8 cellular contexts compared by ENCODE assay signal in the genomic region with DNA sequence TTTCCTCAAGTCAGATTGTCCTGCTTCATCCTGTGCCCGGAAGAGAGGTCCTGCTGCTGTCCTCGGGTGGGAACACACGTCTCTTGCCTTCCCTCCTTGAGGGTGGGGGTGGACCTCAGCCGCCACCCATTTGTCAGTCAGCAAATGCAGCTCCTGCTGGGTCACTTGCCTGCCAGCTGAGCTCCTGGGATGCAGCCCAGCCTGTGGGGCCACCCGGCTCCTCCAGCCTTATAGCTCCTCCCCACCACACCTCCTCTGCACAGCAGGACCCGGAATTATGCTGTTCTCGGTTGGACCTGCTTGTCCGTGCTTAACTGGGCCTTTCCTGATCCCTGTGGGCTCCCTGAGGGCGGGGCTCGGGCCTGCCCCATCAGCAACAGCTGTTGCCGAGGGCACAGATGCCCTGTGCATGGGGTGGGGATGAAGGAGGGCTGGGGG. TPM values are rescaled to one million over a fixed set of nuclear protein-coding genes. Genes with fewer than 3 reads are reported as not detected.
DNase-seq lines count a peak whose midpoint lies in the region; ATAC-seq and TF ChIP-seq lines count a peak whose summit lies in the region.

No MANE protein-coding gene starts in this region.

- ATAC-seq in HG02973 (IDR thresholded peaks at IDR 0.05; ENCODE audit: unreplicated experiment) (no peak), HG02852 (IDR thresholded peaks at IDR 0.05; ENCODE audit: unreplicated experiment) (no peak), HG03354 (IDR thresholded peaks at IDR 0.05; ENCODE audit: poor library complexity, severe bottlenecking, unreplicated experiment) (no peak)

- H3K4me2 ChIP-seq in BLaER1: peak overlapping the region; percentile 89
- H3K4me2 ChIP-seq in neural progenitor cell: no peak overlapping the region

- WGBS in esophagus, 2 donors: 25 to 30% methylated on average over 11 of the region's 11 CpGs

- no peak overlapping the region for H3K27ac Mint-ChIP-seq in neural progenitor cell

- H3K4me1 ChIP-seq in BLaER1 (peaks cover 98% of the 10 kb centered on the region), esophagus (ENCODE audit: control insufficient read depth in 2 of 2, insufficient read depth in 2 of 2, low read length in 1 of 2) (peaks cover 56 to 87% of the 10 kb centered on the region in 2 donors), neural progenitor cell (peaks cover 21% of the 10 kb centered on the region)

- no peak overlapping the region for H2AFZ ChIP-seq in neural progenitor cell (replicated peaks)

- DNase-seq in NCI-H69 (lab: John Stamatoyannopoulos, UW): peak; percentile 88
- DNase-seq in neural progenitor cell (ENCODE audit: low spot score): peak; percentile 32
- DNase-seq in activated CD4-positive, alpha-beta T cell treated with anti-CD3 and anti-CD28 coated beads for 48 hours: no peak

- H3K9me3 ChIP-seq in BLaER1 (no peaks in the 10 kb centered on the region), esophagus (ENCODE audit: control insufficient read depth in 2 of 2, insufficient read depth in 1 of 2, low read depth in 1 of 2, low read length in 1 of 2) (no peaks in the 10 kb centered on the region), neural progenitor cell (ENCODE audit: low read depth) (no peaks in the 10 kb centered on the region)

- TF ChIP-seq CTCF in neural progenitor cell (IDR thresholded peaks at IDR 0.05): no peak

- H3K4me3 Mint-ChIP-seq in neural progenitor cell: no peak overlapping the region

- no peak overlapping the region for H3K9ac ChIP-seq in BLaER1
- H3K9ac ChIP-seq in neural progenitor cell: no peak overlapping the region

- H3K36me3 Mint-ChIP-seq in neural progenitor cell: no peaks in the 10 kb centered on the region

- H3K27me3 ChIP-seq in BLaER1 (no peaks in the 10 kb centered on the region), esophagus (ENCODE audit: control insufficient read depth in 1 of 2, insufficient read depth in 2 of 2, low read length in 2 of 2) (no peaks in the 10 kb centered on the region), neural progenitor cell (no peaks in the 10 kb centered on the region)

- H3K36me3 ChIP-seq in BLaER1: no peaks in the 10 kb centered on the region
- peaks cover 0 to 9% of the 10 kb centered on the region in 2 donors for H3K36me3 ChIP-seq in esophagus (ENCODE audit: control insufficient read depth in 2 of 2, insufficient read depth in 2 of 2, low read length in 1 of 2)
- no peaks in the 10 kb centered on the region for H3K36me3 ChIP-seq in neural progenitor cell

- H3K4me3 ChIP-seq in BLaER1 (no peak overlapping the region), esophagus (ENCODE audit: low read depth in 1 of 2, low read length in 2 of 2) (peak overlapping the region; percentile 4 to 18), neural progenitor cell (no peak overlapping the region)

- H3K27ac ChIP-seq in BLaER1 (no peak overlapping the region), esophagus (ENCODE audit: low read depth in 2 of 2, low read length in 1 of 2) (peak overlapping the region; percentile 94 to 96), neural progenitor cell (no peak overlapping the region)

- peaks cover 97% of the 10 kb centered on the region for H3K79me2 ChIP-seq in neural progenitor cell (ENCODE audit: low read depth)

- H3F3A ChIP-seq in neural progenitor cell (ENCODE audit: low read depth): no peaks in the 10 kb centered on the region

- peaks cover 2% of the 10 kb centered on the region for H3K27me3 Mint-ChIP-seq in neural progenitor cell (ENCODE audit: insufficient read depth, low read depth)

- H3K9me3 Mint-ChIP-seq in neural progenitor cell: no peaks in the 10 kb centered on the region

- peaks cover 99% of the 10 kb centered on the region for H4K20me1 ChIP-seq in BLaER1
- peaks cover 100% of the 10 kb centered on the region for H4K20me1 ChIP-seq in neural progenitor cell (ENCODE audit: low read depth)

- peaks cover 24% of the 10 kb centered on the region for H3K4me1 Mint-ChIP-seq in neural progenitor cell

RNA-seq across cellular contexts. Expression of a gene that starts 52.7 kb away (rescaled TPM):
- polyA plus RNA-seq in esophagus: 10 to 100 TPM; 31.4 to 63.4 TPM
- total RNA-seq in neural progenitor cell (ENCODE audit: low replicate concordance): 11.6 and 25.5 TPM in 2 replicates

Comparison
In these comparisons a context has a peak if more than half of its experiments do, and no peak if none do; other contexts are left out.
1. H3K27ac ChIP-seq: peak in esophagus (2 of 2); none in BLaER1 (single experiment) and neural progenitor cell (single experiment).
2. H3K4me3 ChIP-seq: peak in esophagus (2 of 2); none in BLaER1 (single experiment) and neural progenitor cell (single experiment).